10 cellular contexts compared by ENCODE assay signal in the genomic region with DNA sequence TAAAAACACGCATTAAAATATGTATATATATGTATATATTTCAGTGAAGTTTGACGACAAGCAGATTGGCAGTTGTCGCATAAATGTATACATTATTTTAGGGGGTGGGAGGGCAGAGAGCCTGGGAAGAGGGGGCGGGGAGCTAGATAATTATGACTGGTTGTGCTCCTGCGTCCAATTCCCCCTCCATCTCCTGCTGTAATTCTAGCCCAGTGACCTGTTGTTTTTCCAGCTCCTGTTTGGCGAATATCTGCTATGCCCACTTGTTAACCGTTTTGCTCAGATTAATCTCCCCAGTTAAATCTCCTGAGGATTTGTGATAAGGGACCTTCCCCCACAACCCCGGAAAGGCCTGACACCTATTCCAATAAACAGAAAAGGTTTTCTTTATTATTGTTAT. TPM values are rescaled to one million over a fixed set of nuclear protein-coding genes. Genes with fewer than 3 reads are reported as not detected.
DNase-seq lines count a peak whose midpoint lies in the region; ATAC-seq, FAIRE-seq and TF ChIP-seq lines count a peak whose summit lies in the region.
"Had no signal": no experiment of that assay in that cellular context is flagged by ENCODE, and none has a peak within 500 bp of the region (broad histone marks: within the 10 kb centered on the region; RNA-seq: fewer than 3 reads in every experiment).

No MANE protein-coding gene starts in this region.

- POLR2A ChIA-PET in HEK293T (lab: Yijun Ruan, JAX), result no interaction called here
- POLR2A ChIA-PET in CD4-positive, alpha-beta T cell (lab: Charles Lee), result no interaction called here

- no peak for FAIRE-seq in pancreas (lab: Jason Lieb, UNC)

- peak in 2 of 4 donors; percentile 10 to 39 for ATAC-seq in pancreas
- ATAC-seq in GM21576 (IDR thresholded peaks at IDR 0.05; ENCODE audit: unreplicated experiment), result no peak
- no peak for ATAC-seq in CD4-positive, alpha-beta T cell (ENCODE audit: poor library complexity)
- no peak for ATAC-seq in HG02610 (IDR thresholded peaks at IDR 0.05; ENCODE audit: unreplicated experiment)

- no peaks in the 10 kb centered on the region for H3K36me3 ChIP-seq in pancreas
- H3K36me3 ChIP-seq in HAP-1 (replicated peaks), result no peaks in the 10 kb centered on the region

- H3K27ac ChIP-seq in coronary artery, result no peak overlapping the region
- no peak overlapping the region for H3K27ac ChIP-seq in pancreas
- no peak overlapping the region for H3K27ac ChIP-seq in CD4-positive, alpha-beta T cell (ENCODE audit: low read depth, low read length)
- H3K27ac ChIP-seq: HL-60 had no signal

- intact Hi-C loops in pancreas (cut with DNase I), result no loop called here
- intact Hi-C loops in CD4-positive, alpha-beta T cell (cut with DNase I, micrococcal nuclease), result no loop called here

- no peaks in the 10 kb centered on the region for H3K9me3 ChIP-seq in pancreas
- H3K9me3 ChIP-seq in CD4-positive, alpha-beta T cell (ENCODE audit: control insufficient read depth, low read length), result no peaks in the 10 kb centered on the region
- H3K9me3 ChIP-seq in HAP-1, result no peaks in the 10 kb centered on the region

- peaks cover 34% of the 10 kb centered on the region for H3K27me3 Mint-ChIP-seq in CD4-positive, alpha-beta T cell

- H3K4me1 Mint-ChIP-seq in CD4-positive, alpha-beta T cell (ENCODE audit: low read depth), result no peaks in the 10 kb centered on the region

- DNase-seq in HEK293T (ENCODE audit: extremely low spot score) (peak; percentile 9), NCI-H2227 (lab: John Stamatoyannopoulos, UW; ENCODE audit: unreplicated experiment) (peak; percentile 78), coronary artery (ENCODE audit: low spot score) (no peak), pancreas (no peak), HAP-1 (ENCODE audit: low spot score in 2 of 2) (no peak)
- DNase-seq in CD4-positive, alpha-beta T cell, result no peak
- DNase-seq: NCI-H226 had no signal

- H3K36me3 Mint-ChIP-seq in CD4-positive, alpha-beta T cell (ENCODE audit: low read depth), result no peaks in the 10 kb centered on the region

- H3K27me3 ChIP-seq in pancreas (no peaks in the 10 kb centered on the region), HAP-1 (ENCODE audit: low read depth) (peaks cover 19% of the 10 kb centered on the region)
- peaks cover 41% of the 10 kb centered on the region for H3K27me3 ChIP-seq in CD4-positive, alpha-beta T cell (ENCODE audit: control insufficient read depth, insufficient read depth, low read length)

- no peaks in the 10 kb centered on the region for H3K4me1 ChIP-seq in pancreas
- H3K4me1 ChIP-seq in HAP-1, result no peaks in the 10 kb centered on the region

- TF ChIP-seq CTCF in coronary artery (IDR thresholded peaks at IDR 0.05) (no peak), pancreas (IDR thresholded peaks at IDR 0.05) (no peak)
- no peak for TF ChIP-seq CTCF in CD4-positive, alpha-beta T cell (IDR thresholded peaks at IDR 0.05)

- 9 to 10% methylated on average over 8 of the region's 8 CpGs for WGBS in pancreas, 2 donors

- in situ Hi-C loops in HAP-1 (cut with MboI; ENCODE audit: low sequenced_read_pairs), result no loop called here

- H3K9me3 Mint-ChIP-seq in CD4-positive, alpha-beta T cell, result peaks cover 3% of the 10 kb centered on the region

- peak overlapping the region; percentile 61 for H3K4me3 ChIP-seq in coronary artery
- H3K4me3 ChIP-seq in pancreas, result peak overlapping the region in 3 of 4 donors; percentile 15 to 58 (median 40)
- H3K4me3 ChIP-seq in HAP-1, result no peak overlapping the region

- H3K27ac Mint-ChIP-seq in CD4-positive, alpha-beta T cell, result no peak overlapping the region

- CTCF ChIA-PET in HEK293T (lab: Yijun Ruan, JAX), result interaction anchor here (0.6 to 1.0 kb wide), 4 partner anchors 27 to 1381 kb away, joined by 3 to 4 read pairs (median 3); no protein-coding TSS in a partner anchor
- CTCF ChIA-PET in CD4-positive, alpha-beta T cell (lab: Charles Lee), result no interaction called here

- no peak overlapping the region for H3K4me3 Mint-ChIP-seq in CD4-positive, alpha-beta T cell

TF ChIP-seq in HEK293T, 16 proteins besides CTCF, POLR2A, EP300 and RAD21:
- TF ChIP-seq HDGF (IDR thresholded peaks at IDR 0.05; ENCODE audit: borderline replicate concordance) (no peak), L3MBTL2 (conservative IDR thresholded peaks at IDR 0.05) (no peak), SUZ12 (IDR thresholded peaks at IDR 0.05) (no peak), NFRKB (IDR thresholded peaks at IDR 0.05) (no peak), BHLHE40 (IDR thresholded peaks at IDR 0.05; ENCODE audit: borderline replicate concordance) (no peak), CTBP1 (IDR thresholded peaks at IDR 0.05; ENCODE audit: borderline replicate concordance) (no peak), ARNT (IDR thresholded peaks at IDR 0.05) (no peak), ELF4 (IDR thresholded peaks at IDR 0.05) (no peak), FOXK2 (IDR thresholded peaks at IDR 0.05) (no peak), FOXA1 (IDR thresholded peaks at IDR 0.05) (no peak)
- TF ChIP-seq, protein P1, sequence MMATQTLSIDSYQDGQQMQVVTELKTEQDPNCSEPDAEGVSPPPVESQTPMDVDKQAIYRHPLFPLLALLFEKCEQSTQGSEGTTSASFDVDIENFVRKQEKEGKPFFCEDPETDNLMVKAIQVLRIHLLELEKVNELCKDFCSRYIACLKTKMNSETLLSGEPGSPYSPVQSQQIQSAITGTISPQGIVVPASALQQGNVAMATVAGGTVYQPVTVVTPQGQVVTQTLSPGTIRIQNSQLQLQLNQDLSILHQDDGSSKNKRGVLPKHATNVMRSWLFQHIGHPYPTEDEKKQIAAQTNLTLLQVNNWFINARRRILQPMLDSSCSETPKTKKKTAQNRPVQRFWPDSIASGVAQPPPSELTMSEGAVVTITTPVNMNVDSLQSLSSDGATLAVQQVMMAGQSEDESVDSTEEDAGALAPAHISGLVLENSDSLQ (IDR thresholded peaks at IDR 0.05), result no peak

RNA-seq across cellular contexts. Expression of a gene that starts 0.7 kb away (rescaled TPM):
- 1 to 10 TPM in 4 of 6 donors, under 1 TPM in 2; 0.69 to 2.6 (median 1.8) TPM for total RNA-seq in pancreas
- 1 to 10 TPM; 1.7 to 4.8 TPM for polyA plus RNA-seq in pancreas
- not detected for total RNA-seq in CD4-positive, alpha-beta T cell

Comparison
In these comparisons a context has a peak if more than half of its experiments do, and no peak if none do; other contexts are left out.
1. DNase-seq: peak in HEK293T (single experiment) and NCI-H2227 (single experiment); none in coronary artery (single experiment), pancreas (0 of 6), CD4-positive, alpha-beta T cell (0 of 10) and HAP-1 (0 of 2).